20 cellular contexts compared by ENCODE assay signal in the genomic region with DNA sequence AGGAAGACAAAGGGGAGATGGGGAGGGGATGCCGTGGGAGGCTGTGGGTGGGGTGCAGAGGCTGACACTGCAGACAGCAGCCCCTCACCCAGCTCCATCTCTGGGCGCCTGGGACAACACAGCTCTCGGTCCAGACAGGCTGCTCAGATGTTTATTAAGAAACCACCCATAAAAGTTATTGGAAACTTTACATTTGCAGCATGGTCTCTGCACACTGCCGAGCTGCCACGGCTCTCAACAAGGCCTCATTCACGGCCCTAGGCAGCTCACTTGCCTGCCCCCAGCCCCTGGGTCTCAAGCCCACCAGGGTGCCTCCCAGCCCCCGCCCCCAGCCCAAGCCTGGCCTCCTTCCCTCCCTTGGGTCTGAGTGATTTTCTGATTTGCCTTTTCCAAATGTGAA. TPM values are rescaled to one million over a fixed set of nuclear protein-coding genes. Genes with fewer than 3 reads are reported as not detected.
A peak's percentile ranks its signal among the peaks of the same experiment; 100 is the strongest.
DNase-seq lines count a peak whose midpoint lies in the region; ATAC-seq and TF ChIP-seq lines count a peak whose summit lies in the region.
"Had no signal": no experiment of that assay in that cellular context is flagged by ENCODE, and none has a peak within 500 bp of the region (broad histone marks: within the 10 kb centered on the region; RNA-seq: fewer than 3 reads in every experiment).

No MANE protein-coding gene starts in this region.

- no peaks in the 10 kb centered on the region for H3K9me3 ChIP-seq in Caco-2
- no peaks in the 10 kb centered on the region for H3K9me3 ChIP-seq in neural progenitor cell (ENCODE audit: low read depth)
- H3K9me3 ChIP-seq in mucosa of descending colon = no peaks in the 10 kb centered on the region
- H3K9me3 ChIP-seq: A549; BE2C; BLaER1 treated with 17β-estradiol and CSF1 and Interleukin-3, amounts not matched to agents 10 nM and 100 nM; HAP-1 had no signal

- no peaks in the 10 kb centered on the region for H3K27me3 Mint-ChIP-seq in Caco-2 (ENCODE audit: insufficient read depth, unreplicated experiment)
- H3K27me3 Mint-ChIP-seq in neural progenitor cell (ENCODE audit: insufficient read depth, low read depth) = no peaks in the 10 kb centered on the region
- no peaks in the 10 kb centered on the region for H3K27me3 Mint-ChIP-seq in type B pancreatic cell

- no peaks in the 10 kb centered on the region for H3K9me3 Mint-ChIP-seq in Caco-2 (ENCODE audit: unreplicated experiment)
- no peaks in the 10 kb centered on the region for H3K9me3 Mint-ChIP-seq in neural progenitor cell
- H3K9me3 Mint-ChIP-seq in type B pancreatic cell = no peaks in the 10 kb centered on the region
- H3K9me3 Mint-ChIP-seq: CD4-positive, alpha-beta memory T cell; GM23338 had no signal

- no TSS peak for BruUV-seq in Caco-2 (replicated peaks; lab: Mats Ljungman, UMichigan)

- H3K4me3 ChIP-seq in Caco-2 (ENCODE audit: low read depth, low read length) = no peak overlapping the region
- H3K4me3 ChIP-seq in neural progenitor cell = no peak overlapping the region
- no peak overlapping the region for H3K4me3 ChIP-seq in mucosa of descending colon
- H3K4me3 ChIP-seq: A549; BLaER1 treated with 17β-estradiol and CSF1 and Interleukin-3, amounts not matched to agents 10 nM and 100 nM; GM23338; HAP-1 had no signal

- peaks cover 94% of the 10 kb centered on the region for H3K4me1 ChIP-seq in Caco-2
- peaks cover 82% of the 10 kb centered on the region for H3K4me1 ChIP-seq in neural progenitor cell
- H3K4me1 ChIP-seq in mucosa of descending colon (ENCODE audit: low read depth) = peaks cover 13% of the 10 kb centered on the region
- H3K4me1 ChIP-seq: A549, BE2C had no signal

- peak overlapping the region; percentile 18 for H3K4me2 ChIP-seq in neural progenitor cell
- H3K4me2 ChIP-seq: A549, GM23338 had no signal

- POLR2A ChIA-PET in Caco-2 (lab: Charles Lee) = no interaction called here

- ATAC-seq in GM19463 (IDR thresholded peaks at IDR 0.05; ENCODE audit: unreplicated experiment) (no peak), mucosa of descending colon (no peak)
- ATAC-seq: A549, GM23338 had no signal

- no peak overlapping the region for H3K9ac ChIP-seq in neural progenitor cell
- H3K9ac ChIP-seq: BLaER1 treated with 17β-estradiol and CSF1 and Interleukin-3, amounts not matched to agents 10 nM and 100 nM had no signal

- H3K27me3 ChIP-seq in Caco-2 (replicated peaks; ENCODE audit: control insufficient read depth, insufficient read depth, low read length) = no peaks in the 10 kb centered on the region
- H3K27me3 ChIP-seq in neural progenitor cell = peaks cover 56% of the 10 kb centered on the region
- H3K27me3 ChIP-seq: BE2C; BLaER1 treated with 17β-estradiol and CSF1 and Interleukin-3, amounts not matched to agents 10 nM and 100 nM had no signal

- CTCF ChIA-PET in Caco-2 (lab: Charles Lee) = no interaction called here

- H3K36me3 Mint-ChIP-seq in Caco-2 (ENCODE audit: insufficient read depth, unreplicated experiment) (peaks cover 11% of the 10 kb centered on the region), neural progenitor cell (no peaks in the 10 kb centered on the region), type B pancreatic cell (no peaks in the 10 kb centered on the region)
- H3K36me3 Mint-ChIP-seq: CD4-positive, alpha-beta memory T cell had no signal

- H3K4me3 Mint-ChIP-seq in Caco-2 (ENCODE audit: unreplicated experiment) (no peak overlapping the region), neural progenitor cell (no peak overlapping the region), type B pancreatic cell (no peak overlapping the region)
- H3K4me3 Mint-ChIP-seq: GM23338 had no signal

- H3K27ac Mint-ChIP-seq in Caco-2 (ENCODE audit: unreplicated experiment) = peak overlapping the region; percentile 88
- H3K27ac Mint-ChIP-seq in neural progenitor cell = no peak overlapping the region
- H3K27ac Mint-ChIP-seq in type B pancreatic cell = no peak overlapping the region
- H3K27ac Mint-ChIP-seq: CD4-positive, alpha-beta memory T cell; GM23338 had no signal

- H3K36me3 ChIP-seq in Caco-2 (ENCODE audit: control insufficient read depth, insufficient read depth, low read length) (no peaks in the 10 kb centered on the region), neural progenitor cell (no peaks in the 10 kb centered on the region), mucosa of descending colon (ENCODE audit: low read depth) (no peaks in the 10 kb centered on the region)
- H3K36me3 ChIP-seq: BE2C; BLaER1 treated with 17β-estradiol and CSF1 and Interleukin-3, amounts not matched to agents 10 nM and 100 nM; HAP-1 had no signal

- no peaks in the 10 kb centered on the region for H4K20me1 ChIP-seq in neural progenitor cell (ENCODE audit: low read depth)
- H4K20me1 ChIP-seq: BLaER1 treated with 17β-estradiol and CSF1 and Interleukin-3, amounts not matched to agents 10 nM and 100 nM had no signal

- TF ChIP-seq CTCF in Caco-2 (IDR thresholded peaks at IDR 0.05; ENCODE audit: insufficient read depth in 1 of 2, low read depth in 1 of 2, low read length in 1 of 2, severe bottlenecking in 1 of 2, unreplicated experiment in 1 of 2) = no peak
- TF ChIP-seq CTCF in neural progenitor cell (IDR thresholded peaks at IDR 0.05) = no peak
- no peak for TF ChIP-seq CTCF in mucosa of descending colon (IDR thresholded peaks at IDR 0.05)
- no peak for TF ChIP-seq CTCF in type B pancreatic cell (conservative IDR thresholded peaks at IDR 0.05)

- H3F3A ChIP-seq in neural progenitor cell (ENCODE audit: low read depth) = peaks cover 64% of the 10 kb centered on the region

- H3K4me1 Mint-ChIP-seq in Caco-2 (ENCODE audit: low read depth, unreplicated experiment) (peaks cover 56% of the 10 kb centered on the region), neural progenitor cell (peaks cover 77% of the 10 kb centered on the region), type B pancreatic cell (ENCODE audit: unreplicated experiment) (peaks cover 72% of the 10 kb centered on the region)
- H3K4me1 Mint-ChIP-seq: CD4-positive, alpha-beta memory T cell had no signal

- H3K27ac ChIP-seq in neural progenitor cell = no peak overlapping the region
- H3K27ac ChIP-seq: A549; BLaER1 treated with 17β-estradiol and CSF1 and Interleukin-3, amounts not matched to agents 10 nM and 100 nM had no signal

- no peak overlapping the region for H2AFZ ChIP-seq in neural progenitor cell (replicated peaks)
- H2AFZ ChIP-seq: GM23338 had no signal

- DNase-seq in Caco-2 = no peak
- peak; percentile 46 for DNase-seq in islet precursor cell
- no peak for DNase-seq in neural progenitor cell (ENCODE audit: low spot score)
- DNase-seq in NCI-H187 treated with DMSO at 0.1 percent for 48 hours (lab: John Stamatoyannopoulos, UW) = no peak
- DNase-seq in mucosa of descending colon = no peak
- no peak for DNase-seq in type B pancreatic cell (ENCODE audit: extremely low spot score, unreplicated experiment)
- DNase-seq: 8988T; ACHN; AML-193; BE2C; CD4-positive, alpha-beta memory T cell; COR-L47; DMS153; DND-41 had no signal

- H3K79me2 ChIP-seq in neural progenitor cell (ENCODE audit: low read depth) = no peaks in the 10 kb centered on the region

- intact Hi-C loops in Caco-2 (cut with micrococcal nuclease; ENCODE audit: unreplicated experiment) (no loop called here), mucosa of descending colon (cut with DNase I, micrococcal nuclease) (no loop called here)

RNA-seq across cellular contexts. Expression of gene COL2A1, which starts 21.0 kb away (rescaled TPM):
- total RNA-seq in Caco-2 (2022) = 200 and 201 TPM in 2 replicates
- 69.1 and 330 TPM in 2 replicates for total RNA-seq in neural progenitor cell (ENCODE audit: low replicate concordance)
- 1 to 10 TPM in 2 of 3 donors, under 1 TPM in 1; 0.19 to 1.5 (median 1.2) TPM for total RNA-seq in mucosa of descending colon
- 195 and 227 TPM in 2 replicates for total RNA-seq in type B pancreatic cell (ENCODE audit: low replicate concordance)
- total RNA-seq: CD4-positive, alpha-beta memory T cell; H4 had no signal

Comparison
In these comparisons a context has a peak if more than half of its experiments do, and no peak if none do; other contexts are left out.
1. RNA of gene COL2A1, which starts 21.0 kb away (total RNA-seq): 195 to 227 TPM in type B pancreatic cell, 200 to 201 TPM in Caco-2 and 69.1 to 330 TPM in neural progenitor cell; 0.19 to 1.5 TPM in mucosa of descending colon; every median in the first group is over 10 times any median in the second.